ENCODE assay signal across 23 cellular contexts in the genomic region with DNA sequence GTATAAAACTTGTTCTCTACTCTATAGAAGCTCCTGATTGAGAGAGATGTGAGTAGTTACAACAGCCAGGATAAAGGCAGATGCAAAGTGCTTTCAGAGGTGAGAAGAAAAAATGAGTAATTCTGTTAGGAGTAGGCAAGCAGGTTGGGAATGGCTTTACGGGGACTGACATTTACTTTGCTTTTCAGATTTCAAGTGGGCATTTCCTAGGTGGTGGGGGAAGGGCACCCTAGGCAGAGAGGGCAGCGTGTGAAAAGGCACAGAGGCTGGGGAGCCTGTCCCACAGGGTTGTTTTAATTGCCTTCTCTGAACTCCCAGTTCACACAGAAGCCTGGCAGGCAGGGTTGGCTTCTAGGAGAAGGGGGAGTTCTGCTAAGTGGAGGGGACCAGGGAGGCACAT.
DNase-seq lines count a peak whose midpoint lies in the region; ATAC-seq and TF ChIP-seq lines count a peak whose summit lies in the region.
"Had no signal": no experiment of that assay in that cellular context is flagged by ENCODE, and none has a peak within 500 bp of the region (broad histone marks: within the 10 kb centered on the region; RNA-seq: fewer than 3 reads in every experiment).

No MANE protein-coding gene starts in this region.

- H3K36me3 Mint-ChIP-seq in glutamatergic neuron (ENCODE audit: unreplicated experiment), result no peaks in the 10 kb centered on the region
- H3K36me3 Mint-ChIP-seq: natural killer cell treated with Interleukin-12 subunit alpha and Interleukin-12 subunit beta and Interleukin-15 and Interleukin-18, amount 100 ng/mL, for 72 hours had no signal

- WGBS in upper lobe of left lung, 2 donors, result 68 to 86% methylated on average over 2 of the region's 2 CpGs
- WGBS in gastroesophageal sphincter (ENCODE audit: low coverage in 1 of 2), 2 donors, result 63 to 78% methylated on average over 1 to 2 of the region's 2 CpGs

- peak in 1 of 4 donors; percentile 54 for TF ChIP-seq EP300 in upper lobe of left lung (IDR thresholded peaks at IDR 0.05)
- TF ChIP-seq EP300 in gastroesophageal sphincter (IDR thresholded peaks at IDR 0.05), result no peak

- TF ChIP-seq CTCF in glutamatergic neuron (IDR thresholded peaks at IDR 0.05; ENCODE audit: partially characterized antibody, unreplicated experiment) (no peak), upper lobe of left lung (IDR thresholded peaks at IDR 0.05) (no peak), gastroesophageal sphincter (IDR thresholded peaks at IDR 0.05) (no peak)

- intact Hi-C loops in Right ventricle myocardium superior (cut with DNase I), result no loop called here

- no peaks in the 10 kb centered on the region for H3K9me3 ChIP-seq in upper lobe of left lung
- H3K9me3 ChIP-seq in gastroesophageal sphincter, result no peaks in the 10 kb centered on the region
- H3K9me3 ChIP-seq: MG63 had no signal

- TF ChIP-seq POLR2A in upper lobe of left lung (IDR thresholded peaks at IDR 0.05) (no peak), gastroesophageal sphincter (IDR thresholded peaks at IDR 0.05) (no peak)

- peak; percentile 27 to 56 for ATAC-seq in upper lobe of left lung (ENCODE audit: low FRiP score in 2 of 2)
- no peak for ATAC-seq in Right ventricle myocardium superior (ENCODE audit: poor library complexity)
- no peak for ATAC-seq in gastroesophageal sphincter
- ATAC-seq: sciatic nerve had no signal

- H3K9me3 Mint-ChIP-seq in glutamatergic neuron (ENCODE audit: unreplicated experiment), result peaks cover 17% of the 10 kb centered on the region
- H3K9me3 Mint-ChIP-seq: activated B cell treated with CpG ODN at 0.5 μM for 24 hours; activated CD4-positive, alpha-beta memory T cell treated with anti-CD3 and anti-CD28 coated beads, Interleukin-2, amount 10 ng/mL, durations not matched to agents 7 days and 5 days; natural killer cell treated with Interleukin-12 subunit alpha and Interleukin-12 subunit beta and Interleukin-15 and Interleukin-18, amount 100 ng/mL, for 72 hours; T-helper 2 cell treated with Interferon-gamma antibody and Interleukin-4, amounts not matched to agents 5 μg/mL and 100 μg/mL, for 36 hours had no signal

- H3K36me3 ChIP-seq in upper lobe of left lung (no peaks in the 10 kb centered on the region), gastroesophageal sphincter (no peaks in the 10 kb centered on the region)

- H3K4me3 Mint-ChIP-seq in glutamatergic neuron (ENCODE audit: unreplicated experiment), result peak overlapping the region; percentile 2
- H3K4me3 Mint-ChIP-seq: activated B cell treated with CpG ODN at 0.5 μM for 24 hours; activated CD4-positive, alpha-beta memory T cell treated with anti-CD3 and anti-CD28 coated beads, Interleukin-2, amount 10 ng/mL, durations not matched to agents 7 days and 5 days; natural killer cell treated with Interleukin-12 subunit alpha and Interleukin-12 subunit beta and Interleukin-15 and Interleukin-18, amount 100 ng/mL, for 72 hours; T-helper 2 cell treated with Interferon-gamma antibody and Interleukin-4, amounts not matched to agents 5 μg/mL and 100 μg/mL, for 36 hours had no signal

- no peak overlapping the region for H3K27ac Mint-ChIP-seq in glutamatergic neuron (ENCODE audit: unreplicated experiment)
- H3K27ac Mint-ChIP-seq: activated B cell treated with CpG ODN at 0.5 μM for 24 hours; activated CD4-positive, alpha-beta memory T cell treated with anti-CD3 and anti-CD28 coated beads, Interleukin-2, amount 10 ng/mL, durations not matched to agents 7 days and 5 days; natural killer cell treated with Interleukin-12 subunit alpha and Interleukin-12 subunit beta and Interleukin-15 and Interleukin-18, amount 100 ng/mL, for 72 hours; T-helper 2 cell treated with Interferon-gamma antibody and Interleukin-4, amounts not matched to agents 5 μg/mL and 100 μg/mL, for 36 hours had no signal

- DNase-seq in NCI-H748 (lab: John Stamatoyannopoulos, UW; ENCODE audit: unreplicated experiment) (peak; percentile 7), NCI-H748 treated with DMSO at 0.1 percent for 48 hours (lab: John Stamatoyannopoulos, UW) (no peak), NCI-H187 (lab: John Stamatoyannopoulos, UW) (peak; percentile 76 to 81), glutamatergic neuron (no peak), upper lobe of left lung (peak in 1 of 2 donors; percentile 61), HuH-7.5 (ENCODE audit: low spot score) (no peak), Right ventricle myocardium superior (no peak)
- DNase-seq: ACHN; activated B cell treated with CpG ODN at 0.5 μM for 24 hours; activated CD4-positive, alpha-beta memory T cell treated with anti-CD3 and anti-CD28 coated beads, Interleukin-2, amount 10 ng/mL, durations not matched to agents 7 days and 5 days; activated naive CD4-positive, alpha-beta T cell treated with Interleukin-2 at 50 U/mL for 16 hours; C1 segment of cervical spinal cord; dorsolateral prefrontal cortex; GDM1; MG63; posterior cingulate gyrus; stimulated activated CD4-positive, alpha-beta T cell treated with anti-CD3 and anti-CD28 coated beads, Interleukin-15, amount 100 ng/mL, for 24 hours; substantia nigra had no signal

- H3K4me1 ChIP-seq in upper lobe of left lung, result peaks cover 0 to 58% (median 36%) of the 10 kb centered on the region in 4 donors
- H3K4me1 ChIP-seq in gastroesophageal sphincter, result peaks cover 0 to 63% (median 4%) of the 10 kb centered on the region in 3 donors

- H3K27me3 Mint-ChIP-seq in glutamatergic neuron (ENCODE audit: unreplicated experiment), result peaks cover 7% of the 10 kb centered on the region

- H3K4me3 ChIP-seq in upper lobe of left lung (no peak overlapping the region), gastroesophageal sphincter (no peak overlapping the region)
- H3K4me3 ChIP-seq: dorsolateral prefrontal cortex, hepatocyte, MG63 had no signal

- H3K4me1 Mint-ChIP-seq in glutamatergic neuron (ENCODE audit: low read depth, unreplicated experiment), result peaks cover 41% of the 10 kb centered on the region
- H3K4me1 Mint-ChIP-seq: activated B cell treated with CpG ODN at 0.5 μM for 24 hours; activated CD4-positive, alpha-beta memory T cell treated with anti-CD3 and anti-CD28 coated beads, Interleukin-2, amount 10 ng/mL, durations not matched to agents 7 days and 5 days had no signal

- H3K27me3 ChIP-seq in upper lobe of left lung, result no peaks in the 10 kb centered on the region
- no peaks in the 10 kb centered on the region for H3K27me3 ChIP-seq in gastroesophageal sphincter
- H3K27me3 ChIP-seq: dorsolateral prefrontal cortex, hepatocyte, MG63 had no signal

- peak overlapping the region; percentile 8 to 80 (median 54) for H3K27ac ChIP-seq in upper lobe of left lung
- no peak overlapping the region for H3K27ac ChIP-seq in gastroesophageal sphincter
- H3K27ac ChIP-seq: dorsolateral prefrontal cortex, hepatocyte had no signal

Comparison
In these comparisons a context has a peak if more than half of its experiments do, and no peak if none do; other contexts are left out.
1. DNase-seq: peak in NCI-H748 (single experiment) and NCI-H187 (2 of 2); none in NCI-H748 treated with DMSO at 0.1 percent for 48 hours (single experiment), glutamatergic neuron (single experiment), HuH-7.5 (single experiment) and Right ventricle myocardium superior (single experiment).
2. ATAC-seq: peak in upper lobe of left lung (2 of 2); none in Right ventricle myocardium superior (single experiment) and gastroesophageal sphincter (single experiment).
3. H3K27ac ChIP-seq: peak in upper lobe of left lung (4 of 4); none in gastroesophageal sphincter (0 of 4).